ENCODE assay signal across 8 cellular contexts in the genomic region with DNA sequence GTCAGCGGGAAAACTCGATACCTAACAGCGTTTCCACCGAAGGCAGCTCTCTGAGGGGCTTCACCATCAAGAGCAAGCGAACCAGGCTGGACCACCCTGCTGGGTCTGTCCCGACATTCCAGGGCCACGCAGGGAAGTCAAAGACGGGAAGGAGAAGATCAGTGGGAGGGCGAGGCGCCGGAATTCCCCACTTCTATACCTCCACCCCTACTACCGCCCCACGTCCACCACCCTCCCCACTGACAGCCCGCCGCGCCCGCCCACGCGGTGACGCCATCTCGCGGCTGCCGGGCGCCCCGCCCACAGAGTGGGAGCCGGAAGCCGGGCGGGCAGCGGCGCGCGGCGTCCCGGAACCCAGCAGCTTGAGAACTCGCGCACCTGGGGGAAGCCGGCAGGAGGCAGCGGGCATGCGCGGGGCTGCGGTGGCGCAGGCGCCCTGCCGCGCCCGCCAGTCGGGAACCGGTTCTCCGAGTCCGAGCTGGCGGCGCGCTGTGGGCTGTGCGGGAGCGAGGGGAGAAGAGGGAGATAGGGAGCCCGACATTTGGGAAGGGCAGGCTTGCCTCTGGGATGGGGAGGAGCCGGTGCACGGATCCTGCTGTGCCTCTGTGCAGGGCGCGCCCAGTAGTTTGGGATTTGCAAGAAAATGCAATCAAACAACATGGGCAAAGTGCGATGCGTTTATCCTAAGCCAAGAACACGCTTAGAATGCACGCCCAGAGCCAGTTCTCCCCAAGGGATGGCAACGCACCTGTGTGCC. TPM values are rescaled to one million over a fixed set of nuclear protein-coding genes. Genes with fewer than 3 reads are reported as not detected.
DNase-seq lines count a peak whose midpoint lies in the region; ATAC-seq, FAIRE-seq and TF ChIP-seq lines count a peak whose summit lies in the region.

No MANE protein-coding gene starts in this region.

- peaks cover 36% of the 10 kb centered on the region for H3K4me1 ChIP-seq in DOHH2 (ENCODE audit: control insufficient read depth, low read length)
- peaks cover 13% of the 10 kb centered on the region for H3K4me1 ChIP-seq in KMS-11 (ENCODE audit: low read depth, poor library complexity, severe bottlenecking)
- peaks cover 12% of the 10 kb centered on the region for H3K4me1 ChIP-seq in fibroblast of lung (ENCODE audit: control insufficient read depth, extremely low read depth, insufficient read depth, low read length)

- no peaks in the 10 kb centered on the region for H3K27me3 Mint-ChIP-seq in naive thymus-derived CD8-positive, alpha-beta T cell
- H3K27me3 Mint-ChIP-seq in stimulated activated memory B cell treated with anti-CD40 and anti-IgM and Interleukin-4, amounts not matched to agents 10 μg/mL and 1 μg/mL and 100 μg/mL, for 72 hours = no peaks in the 10 kb centered on the region

- H3K27me3 ChIP-seq in DOHH2 (ENCODE audit: control insufficient read depth, low read length) = no peaks in the 10 kb centered on the region
- no peaks in the 10 kb centered on the region for H3K27me3 ChIP-seq in KMS-11 (ENCODE audit: insufficient read depth, low read depth)
- no peaks in the 10 kb centered on the region for H3K27me3 ChIP-seq in fibroblast of lung (ENCODE audit: control insufficient read depth, insufficient read depth, low read length)

- POLR2A ChIA-PET in naive thymus-derived CD8-positive, alpha-beta T cell (lab: Charles Lee) = interaction anchor here (0.5 to 5.8 kb wide), 10 partner anchors 9 to 274 kb away, joined by 3 to 180 read pairs (median 4); a partner anchor contains a TSS

- peak overlapping the region; percentile 88 to 99 (median 98) for H3K27ac Mint-ChIP-seq in naive thymus-derived CD8-positive, alpha-beta T cell
- peak overlapping the region; percentile 90 for H3K27ac Mint-ChIP-seq in stimulated activated memory B cell treated with anti-CD40 and anti-IgM and Interleukin-4, amounts not matched to agents 10 μg/mL and 1 μg/mL and 100 μg/mL, for 72 hours

- FAIRE-seq in RCC 7860 (lab: Jason Lieb, UNC) = no peak

- H3K9me3 ChIP-seq in DOHH2 (ENCODE audit: control insufficient read depth, insufficient read depth, low read length) (no peaks in the 10 kb centered on the region), fibroblast of lung (ENCODE audit: control insufficient read depth, insufficient read depth, low read depth, low read length) (no peaks in the 10 kb centered on the region)

- DNase-seq in RCC 7860 (ENCODE audit: low spot score) (peak; percentile 75), fibroblast of lung (ENCODE audit: low read depth in 2 of 2) (peak; percentile 81 to 85)
- DNase-seq in activated T-helper 1 cell treated with anti-CD3 and anti-CD28 coated beads, Interleukin-2, amount 50 U/mL, for 16 hours (ENCODE audit: low read depth in 1 of 2, low spot score in 1 of 2) = peak; percentile 82 to 95
- DNase-seq in naive thymus-derived CD8-positive, alpha-beta T cell = peak; percentile 91 to 97 (median 96)

- peak overlapping the region; percentile 89 for H3K4me2 ChIP-seq in DOHH2 (ENCODE audit: low read length)
- H3K4me2 ChIP-seq in KMS-11 = peak overlapping the region; percentile 73
- H3K4me2 ChIP-seq in fibroblast of lung (ENCODE audit: extremely low read depth, insufficient read depth, low read length) = peak overlapping the region; percentile 100

- no peaks in the 10 kb centered on the region for H3K9me2 ChIP-seq in DOHH2 (replicated peaks; ENCODE audit: control insufficient read depth, low read length)

- peak overlapping the region; percentile 85 for H3K27ac ChIP-seq in DOHH2 (ENCODE audit: low read depth, low read length)
- no peak overlapping the region for H3K27ac ChIP-seq in KMS-11
- H3K27ac ChIP-seq in fibroblast of lung (ENCODE audit: insufficient read depth, low read length) = peak overlapping the region; percentile 16

- H3K36me3 Mint-ChIP-seq in naive thymus-derived CD8-positive, alpha-beta T cell = peaks cover 0 to 4% (median 2%) of the 10 kb centered on the region in 3 donors
- H3K36me3 Mint-ChIP-seq in stimulated activated memory B cell treated with anti-CD40 and anti-IgM and Interleukin-4, amounts not matched to agents 10 μg/mL and 1 μg/mL and 100 μg/mL, for 72 hours = no peaks in the 10 kb centered on the region

- H3K79me2 ChIP-seq in DOHH2 (ENCODE audit: control insufficient read depth, low read length) (peaks cover 41% of the 10 kb centered on the region), KMS-11 (ENCODE audit: insufficient read depth, low read depth) (peaks cover 3% of the 10 kb centered on the region), fibroblast of lung (ENCODE audit: control insufficient read depth, insufficient read depth, low read length) (peaks cover 8% of the 10 kb centered on the region)

- H3K4me1 Mint-ChIP-seq in naive thymus-derived CD8-positive, alpha-beta T cell = peaks cover 23 to 50% (median 39%) of the 10 kb centered on the region in 4 donors
- peaks cover 35% of the 10 kb centered on the region for H3K4me1 Mint-ChIP-seq in stimulated activated memory B cell treated with anti-CD40 and anti-IgM and Interleukin-4, amounts not matched to agents 10 μg/mL and 1 μg/mL and 100 μg/mL, for 72 hours

- peak overlapping the region; percentile 92 to 100 (median 98) for H3K4me3 Mint-ChIP-seq in naive thymus-derived CD8-positive, alpha-beta T cell
- peak overlapping the region; percentile 89 for H3K4me3 Mint-ChIP-seq in stimulated activated memory B cell treated with anti-CD40 and anti-IgM and Interleukin-4, amounts not matched to agents 10 μg/mL and 1 μg/mL and 100 μg/mL, for 72 hours

- no peaks in the 10 kb centered on the region for H3K9me3 Mint-ChIP-seq in naive thymus-derived CD8-positive, alpha-beta T cell
- no peaks in the 10 kb centered on the region for H3K9me3 Mint-ChIP-seq in stimulated activated memory B cell treated with anti-CD40 and anti-IgM and Interleukin-4, amounts not matched to agents 10 μg/mL and 1 μg/mL and 100 μg/mL, for 72 hours

- H3K4me3 ChIP-seq in DOHH2 (ENCODE audit: low read length) (peak overlapping the region; percentile 89), KMS-11 (IDR thresholded peaks at IDR 0.05; ENCODE audit: insufficient read depth, low read depth, low read length) (peak overlapping the region; percentile 48), fibroblast of lung (replicated peaks in 1 of 4; ENCODE audit: control extremely low read depth in 1 of 4, insufficient read depth in 1 of 4, low read depth in 3 of 4, low read length in 4 of 4) (peak overlapping the region; percentile 81 to 96 (median 94))

- H2AFZ ChIP-seq in KMS-11 (ENCODE audit: low read depth) (peak overlapping the region; percentile 85), fibroblast of lung (ENCODE audit: low read length) (peak overlapping the region; percentile 92)

- H3K9ac ChIP-seq in KMS-11 = peak overlapping the region; percentile 46; the same call in 1 of the 2 replicates
- H3K9ac ChIP-seq in fibroblast of lung (ENCODE audit: insufficient read depth, low read length) = peak overlapping the region; percentile 52

- peaks cover 26% of the 10 kb centered on the region for H3F3A ChIP-seq in DOHH2 (ENCODE audit: control insufficient read depth, insufficient read depth)

- TF ChIP-seq CTCF in DOHH2 (IDR thresholded peaks at IDR 0.05; ENCODE audit: low read depth, low read length, poor library complexity, severe bottlenecking) (peak; percentile 36), KMS-11 (conservative IDR thresholded peaks at IDR 0.05; ENCODE audit: low read depth, low read length) (no peak), fibroblast of lung (conservative IDR thresholded peaks at IDR 0.05 in 1 of 2, IDR thresholded peaks at IDR 0.05 in 1 of 2; ENCODE audit: low read depth in 1 of 2, low read length in 2 of 2) (no peak)

- peak; percentile 48 for ATAC-seq in GM21786 (IDR thresholded peaks at IDR 0.05; ENCODE audit: unreplicated experiment)
- peak; percentile 57 to 60 for ATAC-seq in naive thymus-derived CD8-positive, alpha-beta T cell
- ATAC-seq in stimulated activated memory B cell treated with anti-CD40 and anti-IgM and Interleukin-4, amounts not matched to agents 10 μg/mL and 1 μg/mL and 100 μg/mL, for 72 hours = peak; percentile 82

- H3K36me3 ChIP-seq in DOHH2 (ENCODE audit: control insufficient read depth, low read length) (peaks cover 34% of the 10 kb centered on the region), KMS-11 (ENCODE audit: insufficient read depth) (no peaks in the 10 kb centered on the region), fibroblast of lung (ENCODE audit: control insufficient read depth, insufficient read depth, low read length) (no peaks in the 10 kb centered on the region)

- H4K20me1 ChIP-seq in DOHH2 (ENCODE audit: control insufficient read depth, insufficient read depth, low read depth, low read length) (no peaks in the 10 kb centered on the region), KMS-11 (ENCODE audit: insufficient read depth) (no peaks in the 10 kb centered on the region), fibroblast of lung (ENCODE audit: control insufficient read depth, extremely low read depth, insufficient read depth, low read length) (no peaks in the 10 kb centered on the region)

RNA-seq across cellular contexts. Expression of a gene that starts 3.2 kb away (rescaled TPM):
- 19.0 and 33.0 TPM in 2 replicates for total RNA-seq in fibroblast of lung
- 19.0 and 32.6 TPM in 2 replicates for polyA plus RNA-seq in fibroblast of lung
- polyA plus RNA-seq in fibroblast of lung (2012) = 14.0 and 21.2 TPM in 2 replicates
- 15.7 and 22.1 TPM in 2 replicates for polyA minus RNA-seq in fibroblast of lung (ENCODE audit: low replicate concordance)
- 100 to 1,000 TPM; 105 TPM for total RNA-seq in naive thymus-derived CD8-positive, alpha-beta T cell
- polyA plus RNA-seq in naive thymus-derived CD8-positive, alpha-beta T cell = 10 to 100 TPM; 22.2 to 35.4 (median 33.0) TPM
